In the genomic region with DNA sequence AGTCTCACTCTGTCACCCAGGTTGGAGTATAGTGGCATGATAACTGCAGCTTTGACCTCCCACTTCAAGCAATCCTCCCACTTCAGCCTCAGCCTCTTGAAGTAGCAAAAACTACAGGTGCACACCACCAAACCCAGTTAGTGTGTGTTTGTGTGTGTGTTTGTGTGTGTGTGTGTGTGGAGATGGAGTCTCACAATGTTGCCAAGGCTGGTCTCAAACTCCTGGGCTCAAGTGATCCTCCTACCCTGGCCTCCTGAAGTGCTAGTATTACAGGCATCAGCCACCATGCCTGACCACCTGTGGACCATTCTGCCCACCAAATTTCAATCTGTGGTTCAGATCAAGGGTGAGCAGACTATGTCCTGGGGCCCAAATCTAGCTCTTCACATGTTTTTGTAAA, we compare ENCODE assay signal across 1 cellular context.
TF ChIP-seq lines count a peak whose summit lies in the region.

No MANE protein-coding gene starts in this region.

TF ChIP-seq in SK-N-SH treated with all-trans-retinoic acid at 6 μM for 48 hours, 23 proteins besides CTCF, POLR2A, EP300 and RAD21:
- TF ChIP-seq, protein P1, sequence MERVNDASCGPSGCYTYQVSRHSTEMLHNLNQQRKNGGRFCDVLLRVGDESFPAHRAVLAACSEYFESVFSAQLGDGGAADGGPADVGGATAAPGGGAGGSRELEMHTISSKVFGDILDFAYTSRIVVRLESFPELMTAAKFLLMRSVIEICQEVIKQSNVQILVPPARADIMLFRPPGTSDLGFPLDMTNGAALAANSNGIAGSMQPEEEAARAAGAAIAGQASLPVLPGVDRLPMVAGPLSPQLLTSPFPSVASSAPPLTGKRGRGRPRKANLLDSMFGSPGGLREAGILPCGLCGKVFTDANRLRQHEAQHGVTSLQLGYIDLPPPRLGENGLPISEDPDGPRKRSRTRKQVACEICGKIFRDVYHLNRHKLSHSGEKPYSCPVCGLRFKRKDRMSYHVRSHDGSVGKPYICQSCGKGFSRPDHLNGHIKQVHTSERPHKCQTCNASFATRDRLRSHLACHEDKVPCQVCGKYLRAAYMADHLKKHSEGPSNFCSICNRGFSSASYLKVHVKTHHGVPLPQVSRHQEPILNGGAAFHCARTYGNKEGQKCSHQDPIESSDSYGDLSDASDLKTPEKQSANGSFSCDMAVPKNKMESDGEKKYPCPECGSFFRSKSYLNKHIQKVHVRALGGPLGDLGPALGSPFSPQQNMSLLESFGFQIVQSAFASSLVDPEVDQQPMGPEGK (CRISPR knock-in tag; IDR thresholded peaks at IDR 0.05; ENCODE audit: borderline replicate concordance): no peak
- TF ChIP-seq ZFP3 (CRISPR knock-in tag; IDR thresholded peaks at IDR 0.05) (no peak), BACH2 (CRISPR knock-in tag; IDR thresholded peaks at IDR 0.05; ENCODE audit: borderline replicate concordance) (no peak), GLIS3 (CRISPR knock-in tag; IDR thresholded peaks at IDR 0.05) (no peak), PPARA (CRISPR knock-in tag; IDR thresholded peaks at IDR 0.05; ENCODE audit: borderline replicate concordance) (no peak), ISL1 (CRISPR knock-in tag; IDR thresholded peaks at IDR 0.05) (no peak), ESRRG (CRISPR knock-in tag; IDR thresholded peaks at IDR 0.05) (no peak), ARNTL (CRISPR knock-in tag; IDR thresholded peaks at IDR 0.05; ENCODE audit: borderline replicate concordance, low read depth) (no peak), CSDC2 (CRISPR knock-in tag; IDR thresholded peaks at IDR 0.05) (no peak), OSR1 (CRISPR knock-in tag; IDR thresholded peaks at IDR 0.05) (no peak), ZNF70 (CRISPR knock-in tag; IDR thresholded peaks at IDR 0.05) (no peak), ZNF565 (CRISPR knock-in tag; conservative IDR thresholded peaks at IDR 0.05; ENCODE audit: low read depth) (no peak), ZNF8 (CRISPR knock-in tag; IDR thresholded peaks at IDR 0.05) (no peak), ZFP30 (CRISPR knock-in tag; IDR thresholded peaks at IDR 0.05) (no peak)
- TF ChIP-seq, protein P2, sequence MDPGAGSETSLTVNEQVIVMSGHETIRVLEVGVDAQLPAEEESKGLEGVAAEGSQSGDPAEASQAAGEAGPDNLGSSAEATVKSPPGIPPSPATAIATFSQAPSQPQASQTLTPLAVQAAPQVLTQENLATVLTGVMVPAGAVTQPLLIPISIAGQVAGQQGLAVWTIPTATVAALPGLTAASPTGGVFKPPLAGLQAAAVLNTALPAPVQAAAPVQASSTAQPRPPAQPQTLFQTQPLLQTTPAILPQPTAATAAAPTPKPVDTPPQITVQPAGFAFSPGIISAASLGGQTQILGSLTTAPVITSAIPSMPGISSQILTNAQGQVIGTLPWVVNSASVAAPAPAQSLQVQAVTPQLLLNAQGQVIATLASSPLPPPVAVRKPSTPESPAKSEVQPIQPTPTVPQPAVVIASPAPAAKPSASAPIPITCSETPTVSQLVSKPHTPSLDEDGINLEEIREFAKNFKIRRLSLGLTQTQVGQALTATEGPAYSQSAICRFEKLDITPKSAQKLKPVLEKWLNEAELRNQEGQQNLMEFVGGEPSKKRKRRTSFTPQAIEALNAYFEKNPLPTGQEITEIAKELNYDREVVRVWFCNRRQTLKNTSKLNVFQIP (CRISPR knock-in tag; IDR thresholded peaks at IDR 0.05; ENCODE audit: borderline replicate concordance, low read depth): no peak
TF ChIP-seq in SK-N-SH treated with all-trans-retinoic acid at 6 μM for 48 hours: peak in this region for 0.
